ENCODE assay signal across 8 cellular contexts in the genomic region with DNA sequence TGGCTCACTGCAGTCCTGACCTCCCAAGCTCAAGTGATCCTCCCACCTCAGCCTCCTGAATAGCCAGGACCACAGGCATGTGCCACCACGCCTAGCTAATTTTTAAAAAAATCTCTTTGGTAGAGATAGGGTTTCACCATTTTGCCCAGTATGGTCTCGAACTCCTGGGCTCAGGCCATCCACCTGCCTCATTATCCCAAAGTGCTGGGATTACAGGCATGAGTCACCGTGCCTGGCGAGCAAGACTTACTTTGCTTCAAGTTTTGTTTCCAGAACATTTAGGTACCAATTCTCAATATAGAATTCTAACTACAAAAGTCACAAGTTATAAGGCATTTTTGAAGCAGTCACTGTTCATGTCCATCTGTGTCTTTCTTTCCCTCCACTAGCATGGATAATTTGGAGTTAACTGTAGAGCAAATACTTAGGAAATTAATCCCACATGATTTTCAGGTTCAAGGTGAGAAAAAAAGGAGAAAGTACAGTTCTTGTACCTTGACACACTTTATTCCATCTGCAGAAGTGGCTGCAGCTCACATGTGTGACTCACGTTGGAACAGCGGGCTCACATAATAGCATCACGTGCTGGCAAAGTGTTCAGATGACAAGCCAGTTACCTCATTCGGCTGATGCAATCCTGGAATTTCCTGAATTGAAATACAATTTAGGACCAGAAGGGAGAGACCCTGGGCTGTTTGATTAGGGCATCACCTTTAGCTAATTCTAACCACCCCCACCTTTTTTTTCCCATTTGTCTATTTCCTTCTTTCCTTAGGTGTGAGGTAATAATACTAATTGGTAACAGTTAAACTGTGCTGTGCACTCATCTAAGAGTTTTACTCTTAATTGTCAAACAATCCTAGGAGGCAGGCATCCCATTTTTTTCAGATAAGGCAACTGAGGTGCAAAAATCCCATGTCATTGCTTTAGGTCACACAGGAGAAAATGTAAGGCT. TPM values are rescaled to one million over a fixed set of nuclear protein-coding genes. Genes with fewer than 3 reads are reported as not detected.
DNase-seq lines count a peak whose midpoint lies in the region; ATAC-seq, FAIRE-seq and TF ChIP-seq lines count a peak whose summit lies in the region.

No MANE protein-coding gene starts in this region.

- H3K4me1 Mint-ChIP-seq in progenitor cell of endocrine pancreas (ENCODE audit: low read depth) (peaks cover 35% of the 10 kb centered on the region), nephron progenitor cell (peaks cover 15% of the 10 kb centered on the region)

- whole genome bisulfite sequencing in A549 (ENCODE audit: missing lambda C conversion rate), result 42% methylated on average over 8 of the region's 8 CpGs

- TF ChIP-seq CTCF in A549 (IDR thresholded peaks at IDR 0.05) (no peak), RWPE1 (conservative IDR thresholded peaks at IDR 0.05; ENCODE audit: low read depth) (no peak), fibroblast of pulmonary artery (IDR thresholded peaks at IDR 0.05; ENCODE audit: low read length, missing control alignments) (no peak), progenitor cell of endocrine pancreas (IDR thresholded peaks at IDR 0.05; ENCODE audit: unreplicated experiment) (no peak), nephron progenitor cell (IDR thresholded peaks at IDR 0.05) (no peak), GM10266 (IDR thresholded peaks at IDR 0.05; ENCODE audit: control insufficient read depth, insufficient read depth, low read depth, missing control alignments) (no peak)

- no peaks in the 10 kb centered on the region for H3K36me3 Mint-ChIP-seq in progenitor cell of endocrine pancreas (ENCODE audit: insufficient read depth)
- H3K36me3 Mint-ChIP-seq in nephron progenitor cell (ENCODE audit: low read depth), result peaks cover 4% of the 10 kb centered on the region

- CTCF ChIA-PET in A549 (lab: Yijun Ruan, JAX), result interaction anchor here (0.8 to 4.5 kb wide), 3 partner anchors 12 to 394 kb away, joined by 3 to 30 read pairs (median 4); no protein-coding TSS in a partner anchor
- CTCF ChIA-PET in RWPE1 (lab: Yijun Ruan, JAX), result no interaction called here

- ATAC-seq in A549, result peak; percentile 85 to 89
- no peak for ATAC-seq in GM19035 (IDR thresholded peaks at IDR 0.05; ENCODE audit: unreplicated experiment)

- TF ChIP-seq POLR2A in A549 (IDR thresholded peaks at IDR 0.05; ENCODE audit: low read length), result no peak

- H3K27ac ChIP-seq in A549, result peak overlapping the region; percentile 80 to 87
- H3K27ac ChIP-seq in RWPE1, result peak overlapping the region; percentile 95

- DNase-seq in A549 (ENCODE audit: low read depth in 1 of 2, low spot score in 1 of 2) (peak; percentile 66 to 90), GOT3 (lab: John Stamatoyannopoulos, UW) (peak; percentile 6), RWPE1 (ENCODE audit: low spot score) (peak; percentile 89), fibroblast of pulmonary artery (ENCODE audit: low read depth) (peak; percentile 98), progenitor cell of endocrine pancreas (ENCODE audit: low spot score, unreplicated experiment) (no peak), nephron progenitor cell (no peak), GM10266 (ENCODE audit: extremely low spot score) (no peak)

- H3K4me1 ChIP-seq in A549, result peaks cover 44% of the 10 kb centered on the region

- H3K27ac Mint-ChIP-seq in progenitor cell of endocrine pancreas (peak overlapping the region; percentile 91), nephron progenitor cell (no peak overlapping the region)

- TF ChIP-seq RAD21 in A549 (conservative IDR thresholded peaks at IDR 0.05 in 1 of 2, IDR thresholded peaks at IDR 0.05 in 1 of 2), result peak in 1 of 2 experiments; percentile 22; a peak in 1 of 5 replicates

- no peaks in the 10 kb centered on the region for H3K9me3 ChIP-seq in A549

- H3K9me3 Mint-ChIP-seq in progenitor cell of endocrine pancreas (ENCODE audit: low read depth) (peaks cover 5% of the 10 kb centered on the region), nephron progenitor cell (no peaks in the 10 kb centered on the region)

- H3K4me3 Mint-ChIP-seq in progenitor cell of endocrine pancreas (ENCODE audit: low read depth), result no peak overlapping the region
- no peak overlapping the region for H3K4me3 Mint-ChIP-seq in nephron progenitor cell

- TF ChIP-seq EP300 in A549 (IDR thresholded peaks at IDR 0.05), result peak in 1 of 2 experiments; percentile 66; a peak in 1 of 5 replicates

- H3K27me3 Mint-ChIP-seq in progenitor cell of endocrine pancreas (no peaks in the 10 kb centered on the region), nephron progenitor cell (ENCODE audit: low read depth, poor library complexity) (peaks cover 9% of the 10 kb centered on the region)

- peak overlapping the region; percentile 53 for H3K4me2 ChIP-seq in A549

- H3K4me3 ChIP-seq in A549 (no peak overlapping the region), fibroblast of pulmonary artery (replicated peaks; ENCODE audit: low read depth, low read length) (no peak overlapping the region)

- POLR2A ChIA-PET in A549 (lab: Yijun Ruan, JAX), result interaction anchor here (1.4 to 1.6 kb wide), 2 partner anchors 10 to 47 kb away, joined by 3 to 5 read pairs; a partner anchor contains a TSS
- POLR2A ChIA-PET in RWPE1 (lab: Yijun Ruan, JAX; ENCODE audit: low non-redundant PET), result no interaction called here

- FAIRE-seq in A549 (lab: Jason Lieb, UNC), result peak; percentile 97

TF ChIP-seq in A549, 52 proteins besides CTCF, POLR2A, EP300 and RAD21 (continues in another document):
- TF ChIP-seq, protein P1, sequence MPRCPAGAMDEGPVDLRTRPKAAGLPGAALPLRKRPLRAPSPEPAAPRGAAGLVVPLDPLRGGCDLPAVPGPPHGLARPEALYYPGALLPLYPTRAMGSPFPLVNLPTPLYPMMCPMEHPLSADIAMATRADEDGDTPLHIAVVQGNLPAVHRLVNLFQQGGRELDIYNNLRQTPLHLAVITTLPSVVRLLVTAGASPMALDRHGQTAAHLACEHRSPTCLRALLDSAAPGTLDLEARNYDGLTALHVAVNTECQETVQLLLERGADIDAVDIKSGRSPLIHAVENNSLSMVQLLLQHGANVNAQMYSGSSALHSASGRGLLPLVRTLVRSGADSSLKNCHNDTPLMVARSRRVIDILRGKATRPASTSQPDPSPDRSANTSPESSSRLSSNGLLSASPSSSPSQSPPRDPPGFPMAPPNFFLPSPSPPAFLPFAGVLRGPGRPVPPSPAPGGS (IDR thresholded peaks at IDR 0.05), result no peak
- TF ChIP-seq, protein P2, sequence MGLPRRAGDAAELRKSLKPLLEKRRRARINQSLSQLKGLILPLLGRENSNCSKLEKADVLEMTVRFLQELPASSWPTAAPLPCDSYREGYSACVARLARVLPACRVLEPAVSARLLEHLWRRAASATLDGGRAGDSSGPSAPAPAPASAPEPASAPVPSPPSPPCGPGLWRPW (IDR thresholded peaks at IDR 0.05), result peak; percentile 57; the same call in 1 of the 2 replicates
- TF ChIP-seq ZNF302 (CRISPR knock-in tag; IDR thresholded peaks at IDR 0.05), result peak; percentile 31; the same call in 1 of the 2 replicates
- TF ChIP-seq TFCP2L1 (CRISPR knock-in tag; IDR thresholded peaks at IDR 0.05), result no peak
- TF ChIP-seq SREBF2 (IDR thresholded peaks at IDR 0.05), result no peak
- TF ChIP-seq ZC3H11A (IDR thresholded peaks at IDR 0.05), result no peak
- peak; percentile 98 for TF ChIP-seq BHLHE40 (IDR thresholded peaks at IDR 0.05; ENCODE audit: low read depth, low read length)
- no peak for TF ChIP-seq MAFK (IDR thresholded peaks at IDR 0.05; ENCODE audit: partially characterized antibody)
- TF ChIP-seq TP53 (CRISPR knock-in tag; IDR thresholded peaks at IDR 0.05), result no peak
- no peak for TF ChIP-seq PHF8 (IDR thresholded peaks at IDR 0.05; ENCODE audit: borderline replicate concordance, low read depth)
- TF ChIP-seq NFE2L2 (conservative IDR thresholded peaks at IDR 0.05; ENCODE audit: low read length), result no peak
- TF ChIP-seq, protein P3, sequence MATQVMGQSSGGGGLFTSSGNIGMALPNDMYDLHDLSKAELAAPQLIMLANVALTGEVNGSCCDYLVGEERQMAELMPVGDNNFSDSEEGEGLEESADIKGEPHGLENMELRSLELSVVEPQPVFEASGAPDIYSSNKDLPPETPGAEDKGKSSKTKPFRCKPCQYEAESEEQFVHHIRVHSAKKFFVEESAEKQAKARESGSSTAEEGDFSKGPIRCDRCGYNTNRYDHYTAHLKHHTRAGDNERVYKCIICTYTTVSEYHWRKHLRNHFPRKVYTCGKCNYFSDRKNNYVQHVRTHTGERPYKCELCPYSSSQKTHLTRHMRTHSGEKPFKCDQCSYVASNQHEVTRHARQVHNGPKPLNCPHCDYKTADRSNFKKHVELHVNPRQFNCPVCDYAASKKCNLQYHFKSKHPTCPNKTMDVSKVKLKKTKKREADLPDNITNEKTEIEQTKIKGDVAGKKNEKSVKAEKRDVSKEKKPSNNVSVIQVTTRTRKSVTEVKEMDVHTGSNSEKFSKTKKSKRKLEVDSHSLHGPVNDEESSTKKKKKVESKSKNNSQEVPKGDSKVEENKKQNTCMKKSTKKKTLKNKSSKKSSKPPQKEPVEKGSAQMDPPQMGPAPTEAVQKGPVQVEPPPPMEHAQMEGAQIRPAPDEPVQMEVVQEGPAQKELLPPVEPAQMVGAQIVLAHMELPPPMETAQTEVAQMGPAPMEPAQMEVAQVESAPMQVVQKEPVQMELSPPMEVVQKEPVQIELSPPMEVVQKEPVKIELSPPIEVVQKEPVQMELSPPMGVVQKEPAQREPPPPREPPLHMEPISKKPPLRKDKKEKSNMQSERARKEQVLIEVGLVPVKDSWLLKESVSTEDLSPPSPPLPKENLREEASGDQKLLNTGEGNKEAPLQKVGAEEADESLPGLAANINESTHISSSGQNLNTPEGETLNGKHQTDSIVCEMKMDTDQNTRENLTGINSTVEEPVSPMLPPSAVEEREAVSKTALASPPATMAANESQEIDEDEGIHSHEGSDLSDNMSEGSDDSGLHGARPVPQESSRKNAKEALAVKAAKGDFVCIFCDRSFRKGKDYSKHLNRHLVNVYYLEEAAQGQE (IDR thresholded peaks at IDR 0.05), result no peak
- TF ChIP-seq RARB (CRISPR knock-in tag; IDR thresholded peaks at IDR 0.05), result no peak; the same call in 1 of the 2 replicates
- TF ChIP-seq RCOR1 (IDR thresholded peaks at IDR 0.05; ENCODE audit: low read depth, low read length), result no peak
- TF ChIP-seq CHD2 (IDR thresholded peaks at IDR 0.05; ENCODE audit: low read length, partially characterized antibody), result no peak
- TF ChIP-seq GATA3 (IDR thresholded peaks at IDR 0.05; ENCODE audit: borderline replicate concordance), result no peak; the same call in 1 of the 2 replicates

RNA-seq across cellular contexts. Expression of a gene that starts 46.9 kb away (rescaled TPM):
- polyA plus RNA-seq in A549 (2011; rRNA removed) (62.9 and 78.8 TPM in 2 replicates), A549 (2017; fragmentation: RNase III; extraction: RNeasy Plus Mini Kit Qiagen cat#74134 plus additional on column Dnase treatment) (50.3 to 56.4 TPM (median 52.7 TPM) in 3 replicates)
- polyA plus RNA-seq in A549 (2012; cell fraction: cytosol; rRNA removed), result 17.2 and 19.2 TPM in 2 replicates
- 12.6 and 19.9 TPM in 2 replicates for polyA plus RNA-seq in A549 (2012; cell fraction: nucleus; rRNA removed)
- polyA minus RNA-seq in A549 (2011; rRNA and poly(A)+ RNA removed), result 41.5 and 47.6 TPM in 2 replicates
- total RNA-seq in progenitor cell of endocrine pancreas, result 12.3 and 14.2 TPM in 2 replicates

Comparison
In these comparisons a context has a peak if more than half of its experiments do, and no peak if none do; other contexts are left out.
1. DNase-seq: peak in A549 (2 of 2), GOT3 (single experiment), RWPE1 (single experiment) and fibroblast of pulmonary artery (single experiment); none in progenitor cell of endocrine pancreas (single experiment), nephron progenitor cell (single experiment) and GM10266 (single experiment).